ENCODE assay signal across 1 cellular context in the genomic region with DNA sequence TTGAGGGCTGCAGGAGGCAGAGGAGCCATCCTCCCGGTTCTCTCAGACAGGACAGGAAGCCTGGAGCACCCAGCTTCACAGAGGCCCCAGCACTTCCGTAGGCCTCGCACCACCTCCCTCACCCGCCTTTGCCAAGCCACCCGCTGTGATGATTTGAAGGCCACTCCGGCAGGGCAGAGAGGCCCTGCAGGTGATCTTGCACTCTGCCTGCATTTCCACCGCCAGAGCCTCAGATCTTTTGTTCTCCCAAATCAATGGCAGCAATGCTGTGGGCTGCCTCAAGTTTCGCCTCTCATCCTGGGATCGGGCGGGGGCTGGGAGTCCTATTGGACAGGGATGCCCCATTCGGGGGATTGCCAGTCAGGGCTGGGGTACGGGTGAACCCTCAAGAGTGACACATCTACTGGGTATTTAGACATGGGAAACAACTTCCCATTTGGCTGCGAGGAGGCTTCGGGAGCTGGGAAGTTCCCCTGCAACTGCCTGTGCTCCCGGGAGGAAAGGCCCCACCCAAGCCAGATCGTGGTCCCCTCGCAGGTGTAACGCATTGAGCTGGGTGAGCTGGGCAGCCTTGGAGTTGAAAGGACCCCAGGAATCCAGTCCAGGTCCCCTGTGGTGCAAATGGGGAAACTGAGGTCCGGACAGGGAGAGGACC.
TF ChIP-seq lines count a peak whose summit lies in the region.

No MANE protein-coding gene starts in this region.

TF ChIP-seq in HEK293T, 16 proteins besides CTCF, POLR2A, EP300 and RAD21 (continued from another document):
- TF ChIP-seq FOXK2 (IDR thresholded peaks at IDR 0.05) (no peak), HDGF (IDR thresholded peaks at IDR 0.05; ENCODE audit: borderline replicate concordance) (no peak), SP1 (IDR thresholded peaks at IDR 0.05) (no peak)
TF ChIP-seq in HEK293T: peak in this region for 0.
